Comparison of ENCODE assay signal across 21 cellular contexts in genomic region chr11:111059726-111060125, GRCh38.
DNase-seq lines count a peak whose midpoint lies in the region; ATAC-seq, FAIRE-seq and TF ChIP-seq lines count a peak whose summit lies in the region.
"Had no signal": no experiment of that assay in that cellular context is flagged by ENCODE, and none has a peak within 500 bp of the region (broad histone marks: within the 10 kb centered on the region; RNA-seq: fewer than 3 reads in every experiment).

No MANE protein-coding gene starts in this region.

- no peaks in the 10 kb centered on the region for H3K79me1 ChIP-seq in trophoblast cell (ENCODE audit: low read length)

- no peak overlapping the region for H2BK5ac ChIP-seq in trophoblast cell (ENCODE audit: low read depth, low read length, poor library complexity)

- in situ Hi-C loops in GM23248 (cut with MboI): no loop called here

- DNase-seq in GM23248: peak; percentile 67
- peak; percentile 3 for DNase-seq in RKO (ENCODE audit: low spot score)
- DNase-seq in trophoblast cell: peak; percentile 61 to 79
- no peak for DNase-seq in vagina (ENCODE audit: extremely low spot score in 2 of 2)
- DNase-seq in RCC 7860 (ENCODE audit: low spot score): no peak
- DNase-seq in activated CD4-positive, alpha-beta T cell treated with anti-CD3 and anti-CD28 coated beads, Interleukin-2, amount 50 U/mL, for 4 hours: no peak
- no peak for DNase-seq in body of pancreas
- DNase-seq: activated gamma-delta T cell treated with Interleukin-2 at 50 U/mL for 16 hours; activated T-cell treated with anti-CD3 and anti-CD28 coated beads, Interleukin-2, amount 50 U/mL, for 1 hour; DMS79; H9; NCI-H146; NCI-H2171; NCI-H524; stimulated activated CD8-positive, alpha-beta memory T cell treated with anti-CD3 and anti-CD28 coated beads, Interleukin-4, amount 100 ng/mL, for 48 hours; upper lobe of left lung had no signal

- H2AK5ac ChIP-seq in trophoblast cell (ENCODE audit: low read length): no peak overlapping the region

- H3F3A ChIP-seq in GM23248 (ENCODE audit: insufficient read depth): peaks cover 5% of the 10 kb centered on the region; the same call in 1 of the 2 replicates

- H3K4me2 ChIP-seq in GM23248 (ENCODE audit: unreplicated experiment) (no peak overlapping the region), trophoblast cell (ENCODE audit: low read length) (no peak overlapping the region)

- ATAC-seq in esophagus mucosa: peak; percentile 86
- ATAC-seq in body of pancreas: no peak
- ATAC-seq: GM12878 had no signal

- H3K23ac ChIP-seq in trophoblast cell (ENCODE audit: low read length): no peak overlapping the region

- no peak overlapping the region for H4K8ac ChIP-seq in trophoblast cell (ENCODE audit: low read depth, low read length)

- H2BK120ac ChIP-seq in trophoblast cell (ENCODE audit: insufficient read depth, low read length, poor library complexity): no peak overlapping the region

- H3K27me3 ChIP-seq in GM23248 (replicated peaks; ENCODE audit: insufficient read depth) (no peaks in the 10 kb centered on the region), trophoblast cell (ENCODE audit: insufficient read depth, low read length) (no peaks in the 10 kb centered on the region), vagina (no peaks in the 10 kb centered on the region), body of pancreas (no peaks in the 10 kb centered on the region)
- H3K27me3 ChIP-seq: upper lobe of left lung had no signal

- TF ChIP-seq POLR2A in vagina (IDR thresholded peaks at IDR 0.05) (no peak), body of pancreas (IDR thresholded peaks at IDR 0.05) (no peak)

- no peaks in the 10 kb centered on the region for H3K9me3 ChIP-seq in GM23248 (ENCODE audit: low read depth)
- no peaks in the 10 kb centered on the region for H3K9me3 ChIP-seq in trophoblast cell (ENCODE audit: insufficient read depth, low read depth, low read length)
- no peaks in the 10 kb centered on the region for H3K9me3 ChIP-seq in vagina
- no peaks in the 10 kb centered on the region for H3K9me3 ChIP-seq in body of pancreas
- H3K9me3 ChIP-seq: prostate gland, upper lobe of left lung had no signal

- FAIRE-seq in RCC 7860 (lab: Jason Lieb, UNC): no peak
- FAIRE-seq: GM12878 had no signal

- H4K12ac ChIP-seq in trophoblast cell (ENCODE audit: low read depth, low read length): no peak overlapping the region

- H3K4me3 ChIP-seq in GM23248: no peak overlapping the region
- H3K4me3 ChIP-seq in trophoblast cell (ENCODE audit: low read depth, low read length): no peak overlapping the region
- no peak overlapping the region for H3K4me3 ChIP-seq in vagina
- no peak overlapping the region for H3K4me3 ChIP-seq in body of pancreas
- H3K4me3 ChIP-seq: coronary artery, GM12878, prostate gland, SK-N-MC, upper lobe of left lung had no signal

- H3K14ac ChIP-seq in trophoblast cell (ENCODE audit: low read length): no peak overlapping the region

- no peak overlapping the region for H3K27ac ChIP-seq in GM23248
- H3K27ac ChIP-seq in trophoblast cell (ENCODE audit: low read depth, low read length): no peak overlapping the region
- no peak overlapping the region for H3K27ac ChIP-seq in vagina
- H3K27ac ChIP-seq in body of pancreas: no peak overlapping the region
- H3K27ac ChIP-seq: coronary artery, prostate gland, SK-N-MC, upper lobe of left lung had no signal

- H3K4ac ChIP-seq in trophoblast cell (ENCODE audit: low read depth, low read length): no peak overlapping the region

- H3K9ac ChIP-seq in GM23248 (no peak overlapping the region), trophoblast cell (ENCODE audit: low read length) (no peak overlapping the region)

- TF ChIP-seq CTCF in vagina (IDR thresholded peaks at IDR 0.05) (no peak), body of pancreas (IDR thresholded peaks at IDR 0.05) (no peak)

- H4K20me1 ChIP-seq in GM23248 (ENCODE audit: insufficient read depth): no peaks in the 10 kb centered on the region

- H2BK12ac ChIP-seq in trophoblast cell (ENCODE audit: low read length): no peak overlapping the region

- no peak overlapping the region for H2AFZ ChIP-seq in GM23248
- H2AFZ ChIP-seq in trophoblast cell (ENCODE audit: insufficient read depth, low read length, poor library complexity): no peak overlapping the region

- no peak overlapping the region for H3K18ac ChIP-seq in trophoblast cell (ENCODE audit: low read length)

- no peaks in the 10 kb centered on the region for H3K9me2 ChIP-seq in GM23248 (ENCODE audit: insufficient read depth)

- H3K36me3 ChIP-seq in GM23248 (ENCODE audit: low read depth) (no peaks in the 10 kb centered on the region), trophoblast cell (ENCODE audit: control insufficient read depth in 1 of 2, insufficient read depth in 2 of 2, low read length in 2 of 2) (no peaks in the 10 kb centered on the region), vagina (no peaks in the 10 kb centered on the region), body of pancreas (replicated peaks in 1 of 2; ENCODE audit: insufficient read depth in 1 of 2, low read depth in 2 of 2) (no peaks in the 10 kb centered on the region)
- H3K36me3 ChIP-seq: prostate gland, upper lobe of left lung had no signal

- H3K79me2 ChIP-seq in GM23248 (ENCODE audit: insufficient read depth) (no peaks in the 10 kb centered on the region), trophoblast cell (ENCODE audit: control insufficient read depth, insufficient read depth, low read length, poor library complexity) (no peaks in the 10 kb centered on the region)

- H3K4me1 ChIP-seq in GM23248 (ENCODE audit: insufficient read depth): peaks cover 9% of the 10 kb centered on the region
- no peaks in the 10 kb centered on the region for H3K4me1 ChIP-seq in trophoblast cell (ENCODE audit: control insufficient read depth in 1 of 2, insufficient read depth in 2 of 2, low read length in 2 of 2)
- H3K4me1 ChIP-seq in vagina: no peaks in the 10 kb centered on the region
- H3K4me1 ChIP-seq in body of pancreas: no peaks in the 10 kb centered on the region
- H3K4me1 ChIP-seq: prostate gland, upper lobe of left lung had no signal

- H4K91ac ChIP-seq in trophoblast cell (ENCODE audit: low read depth, low read length): no peak overlapping the region

- intact Hi-C loops in vagina (cut with DNase I): no loop called here
- intact Hi-C loops in body of pancreas (cut with DNase I): no loop called here

Comparison
In these comparisons a context has a peak if more than half of its experiments do, and no peak if none do; other contexts are left out.
1. DNase-seq: peak in GM23248 (single experiment), RKO (single experiment) and trophoblast cell (2 of 2); none in vagina (0 of 2), RCC 7860 (single experiment), activated CD4-positive, alpha-beta T cell treated with anti-CD3 and anti-CD28 coated beads, Interleukin-2, amount 50 U/mL, for 4 hours (0 of 2) and body of pancreas (0 of 4).